ENCODE assay signal across 12 cellular contexts in genomic region chr14:69664865-69665526, GRCh38. TPM values are rescaled to one million over a fixed set of nuclear protein-coding genes. Genes with fewer than 3 reads are reported as not detected.
A peak's percentile ranks its signal among the peaks of the same experiment; 100 is the strongest.
DNase-seq lines count a peak whose midpoint lies in the region; ATAC-seq and TF ChIP-seq lines count a peak whose summit lies in the region.
"Had no signal": no experiment of that assay in that cellular context is flagged by ENCODE, and none has a peak within 500 bp of the region (broad histone marks: within the 10 kb centered on the region; RNA-seq: fewer than 3 reads in every experiment).

No MANE protein-coding gene starts in this region.

- peaks cover 32 to 51% of the 10 kb centered on the region in 2 donors for H3K36me3 Mint-ChIP-seq in CD4-positive, alpha-beta memory T cell
- peaks cover 3% of the 10 kb centered on the region for H3K36me3 Mint-ChIP-seq in T-helper 17 cell (ENCODE audit: low read depth)
- peaks cover 9% of the 10 kb centered on the region for H3K36me3 Mint-ChIP-seq in progenitor cell of endocrine pancreas (ENCODE audit: insufficient read depth)

- H3K4me1 ChIP-seq in CD4-positive, alpha-beta memory T cell (ENCODE audit: insufficient read depth, low read length): peaks cover 95% of the 10 kb centered on the region
- peaks cover 21 to 100% (median 81%) of the 10 kb centered on the region in 9 donors for H3K4me1 ChIP-seq in heart right ventricle

- no peaks in the 10 kb centered on the region for H3K27me3 Mint-ChIP-seq in CD4-positive, alpha-beta memory T cell
- H3K27me3 Mint-ChIP-seq in T-helper 17 cell: no peaks in the 10 kb centered on the region
- H3K27me3 Mint-ChIP-seq in progenitor cell of endocrine pancreas: no peaks in the 10 kb centered on the region

- no peak for DNase-seq in CD4-positive, alpha-beta memory T cell
- DNase-seq in T-helper 17 cell (no peak), heart right ventricle (peak in 1 of 2 donors; percentile 32), progenitor cell of endocrine pancreas (ENCODE audit: low spot score, unreplicated experiment) (no peak), left colon (no peak), SHP77 treated with DMSO at 0.1 percent for 48 hours (lab: John Stamatoyannopoulos, UW) (no peak)
- DNase-seq: activated T-cell treated with anti-CD3 and anti-CD28 coated beads, Interleukin-2, amount 50 U/mL, for 1 hour; NCI-H2227 treated with DMSO at 0.1 percent for 48 hours had no signal

- no peak overlapping the region for H3K27ac ChIP-seq in CD4-positive, alpha-beta memory T cell (ENCODE audit: low read depth, low read length)
- peak overlapping the region in 9 of 10 donors; percentile 1 to 76 (median 61) for H3K27ac ChIP-seq in heart right ventricle
- H3K27ac ChIP-seq: C4-2B had no signal

- H3K4me3 Mint-ChIP-seq in CD4-positive, alpha-beta memory T cell: peak overlapping the region in 2 of 8 donors; percentile 11 to 41
- no peak overlapping the region for H3K4me3 Mint-ChIP-seq in T-helper 17 cell
- no peak overlapping the region for H3K4me3 Mint-ChIP-seq in progenitor cell of endocrine pancreas (ENCODE audit: low read depth)

- CTCF ChIA-PET in CD4-positive, alpha-beta memory T cell (lab: Charles Lee; ENCODE audit: partially characterized antibody): interaction anchor here (0.8 kb wide), 1 partner anchor 62 kb away, joined by 4 read pairs; no protein-coding TSS in a partner anchor

- H3K4me3 ChIP-seq in CD4-positive, alpha-beta memory T cell (ENCODE audit: low read length in 2 of 2): no peak overlapping the region
- H3K4me3 ChIP-seq in heart right ventricle: no peak overlapping the region
- H3K4me3 ChIP-seq: HAP-1 had no signal

- no peak for ATAC-seq in T-helper 17 cell
- ATAC-seq in heart right ventricle: peak; percentile 51 to 83 (median 74)
- ATAC-seq in HG02588 (IDR thresholded peaks at IDR 0.05; ENCODE audit: unreplicated experiment): no peak
- no peak for ATAC-seq in left colon
- ATAC-seq in HG02610 (IDR thresholded peaks at IDR 0.05; ENCODE audit: unreplicated experiment): no peak

- H3K9me3 Mint-ChIP-seq in CD4-positive, alpha-beta memory T cell: peaks cover 0 to 5% (median 1%) of the 10 kb centered on the region in 8 donors
- no peaks in the 10 kb centered on the region for H3K9me3 Mint-ChIP-seq in progenitor cell of endocrine pancreas (ENCODE audit: low read depth)

- peaks cover 66 to 97% (median 85%) of the 10 kb centered on the region in 4 donors for H3K4me1 Mint-ChIP-seq in CD4-positive, alpha-beta memory T cell
- H3K4me1 Mint-ChIP-seq in T-helper 17 cell (peaks cover 69% of the 10 kb centered on the region), progenitor cell of endocrine pancreas (ENCODE audit: low read depth) (peaks cover 60% of the 10 kb centered on the region)

- TF ChIP-seq CTCF in heart right ventricle (IDR thresholded peaks at IDR 0.05): no peak
- TF ChIP-seq CTCF in progenitor cell of endocrine pancreas (IDR thresholded peaks at IDR 0.05; ENCODE audit: unreplicated experiment): no peak

- 60 to 61% methylated on average over 7 of the region's 7 CpGs for WGBS in heart right ventricle, 2 donors

- intact Hi-C loops in CD4-positive, alpha-beta memory T cell (cut with micrococcal nuclease): loop anchor here (5.0 kb wide), 1 partner anchor 37 kb away; no protein-coding TSS in a partner anchor
- intact Hi-C loops in heart right ventricle (cut with DNase I) (loop anchor here in 4 of 10 donors (5.0 to 10.0 kb wide), 3 partner anchors 50 to 52 kb away; partner anchors contain the start of gene SUSD6 (in 1 of the 4)), left colon (cut with DNase I, micrococcal nuclease) (no loop called here)

- peaks cover 4% of the 10 kb centered on the region for H3K36me3 ChIP-seq in CD4-positive, alpha-beta memory T cell (ENCODE audit: insufficient read depth, low read length)
- H3K36me3 ChIP-seq in heart right ventricle: peaks cover 0 to 26% (median 0%) of the 10 kb centered on the region in 9 donors
- H3K36me3 ChIP-seq: HAP-1 had no signal

- no peaks in the 10 kb centered on the region for H3K27me3 ChIP-seq in CD4-positive, alpha-beta memory T cell (ENCODE audit: insufficient read depth, low read length)
- H3K27me3 ChIP-seq in heart right ventricle: no peaks in the 10 kb centered on the region

- H3K27ac Mint-ChIP-seq in CD4-positive, alpha-beta memory T cell: peak overlapping the region in 6 of 7 donors; percentile 12 to 66 (median 44)
- H3K27ac Mint-ChIP-seq in T-helper 17 cell (peak overlapping the region; percentile 29), progenitor cell of endocrine pancreas (peak overlapping the region; percentile 92)

- POLR2A ChIA-PET in CD4-positive, alpha-beta memory T cell (lab: Charles Lee; ENCODE audit: partially characterized antibody): interaction anchor here (0.8 to 1.8 kb wide), 3 partner anchors 51 to 102 kb away, joined by 3 to 5 read pairs (median 4); partner anchors contain the start of gene SRSF5

- H3K9me3 ChIP-seq in CD4-positive, alpha-beta memory T cell (ENCODE audit: control insufficient read depth in 1 of 2, low read length in 2 of 2): no peaks in the 10 kb centered on the region
- H3K9me3 ChIP-seq in T-helper 17 cell (ENCODE audit: control insufficient read depth, low read length, poor library complexity, severe bottlenecking) (no peaks in the 10 kb centered on the region), heart right ventricle (no peaks in the 10 kb centered on the region)
- H3K9me3 ChIP-seq: HAP-1 had no signal

RNA-seq across cellular contexts. Expression of gene SUSD6, which starts 53.6 kb away (rescaled TPM):
- total RNA-seq in CD4-positive, alpha-beta memory T cell: 10 to 100 TPM; 61.5 to 62.0 TPM
- 10 to 100 TPM in 1 of 2 donors, 1 to 10 TPM in 1; 4.8 to 10.8 TPM for polyA plus RNA-seq in CD4-positive, alpha-beta memory T cell
- 100 to 1,000 TPM in 1 of 2 donors, 10 to 100 TPM in 1; 94.7 to 101 TPM for total RNA-seq in T-helper 17 cell
- 10 to 100 TPM; 18.0 to 46.3 (median 25.5) TPM for total RNA-seq in heart right ventricle
- 1 to 10 TPM; 5.9 to 8.4 TPM for polyA plus RNA-seq in heart right ventricle
- 21.0 and 22.3 TPM in 2 replicates for total RNA-seq in progenitor cell of endocrine pancreas
- total RNA-seq in left colon: 10 to 100 TPM; 73.8 to 98.9 TPM

Comparison
In these comparisons a context has a peak if more than half of its experiments do, and no peak if none do; other contexts are left out.
1. H3K27ac Mint-ChIP-seq: peak in every context shown above with its lines; median percentile 92 in progenitor cell of endocrine pancreas; 44 in CD4-positive, alpha-beta memory T cell; 29 in T-helper 17 cell.
2. ATAC-seq: peak in heart right ventricle (8 of 8); none in T-helper 17 cell (single experiment), HG02588 (single experiment), left colon (single experiment) and HG02610 (single experiment).